In the genomic region with DNA sequence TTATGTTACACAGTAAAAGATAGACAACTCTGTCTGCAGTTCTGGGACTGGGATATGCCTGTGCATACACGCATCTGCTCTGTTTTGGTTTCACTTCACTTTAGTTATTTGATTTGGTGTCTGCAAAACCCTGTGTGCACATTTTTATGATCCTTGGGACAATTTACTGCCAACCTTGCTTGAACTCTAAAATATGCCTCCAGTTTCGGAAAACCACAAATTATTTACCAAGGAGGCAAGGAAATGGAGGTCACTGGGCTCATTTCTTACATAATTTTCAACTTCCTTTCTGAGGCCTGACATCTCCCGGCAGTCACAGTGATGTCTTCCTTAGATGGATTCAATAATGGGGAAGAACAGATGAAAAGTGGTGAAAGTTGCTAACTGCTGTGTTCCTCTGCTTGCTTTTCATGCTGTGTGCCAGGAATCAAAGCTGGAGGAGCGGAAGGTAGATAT, we compare ENCODE assay signal across 8 cellular contexts.
DNase-seq lines count a peak whose midpoint lies in the region; ATAC-seq and TF ChIP-seq lines count a peak whose summit lies in the region.

No MANE protein-coding gene starts in this region.

- CTCF ChIA-PET in activated CD8-positive, alpha-beta T cell treated with anti-CD3 and anti-CD28 coated beads, Interleukin-2, amount 10 ng/mL, durations not matched to agents 7 days and 5 days (lab: Charles Lee), result no interaction called here

- H3K9me3 Mint-ChIP-seq in stimulated activated effector memory CD8-positive, alpha-beta T cell treated with anti-CD3 and anti-CD28 coated beads, Interleukin-12 subunit alpha, Interleukin-12 subunit beta, amount 100 ng/mL, for 72 hours, result peaks cover 21% of the 10 kb centered on the region
- peaks cover 25% of the 10 kb centered on the region for H3K9me3 Mint-ChIP-seq in activated CD8-positive, alpha-beta T cell treated with anti-CD3 and anti-CD28 coated beads, Interleukin-2, amount 10 ng/mL, durations not matched to agents 7 days and 5 days (ENCODE audit: insufficient read depth)

- no peaks in the 10 kb centered on the region for H3K36me3 Mint-ChIP-seq in stimulated activated effector memory CD8-positive, alpha-beta T cell treated with anti-CD3 and anti-CD28 coated beads, Interleukin-12 subunit alpha, Interleukin-12 subunit beta, amount 100 ng/mL, for 72 hours
- H3K36me3 Mint-ChIP-seq in activated CD8-positive, alpha-beta T cell treated with anti-CD3 and anti-CD28 coated beads, Interleukin-2, amount 10 ng/mL, durations not matched to agents 7 days and 5 days (ENCODE audit: low read depth), result no peaks in the 10 kb centered on the region

- peak; percentile 30 for DNase-seq in Ammon's horn (ENCODE audit: low spot score)
- peak; percentile 24 for DNase-seq in KG1 (lab: John Stamatoyannopoulos, UW)
- DNase-seq in glomerular endothelial cell (ENCODE audit: extremely low read depth, low read depth, low spot score), result peak; percentile 20
- no peak for DNase-seq in effector CD8-positive, alpha-beta T cell (lab: John Stamatoyannopoulos, UW)
- DNase-seq in omental fat pad (ENCODE audit: low spot score), result no peak
- no peak for DNase-seq in stimulated activated effector memory CD8-positive, alpha-beta T cell treated with anti-CD3 and anti-CD28 coated beads, Interleukin-12 subunit alpha, Interleukin-12 subunit beta, amount 100 ng/mL, for 72 hours (ENCODE audit: low spot score in 2 of 2)
- DNase-seq in activated CD8-positive, alpha-beta T cell treated with anti-CD3 and anti-CD28 coated beads, Interleukin-2, amount 10 ng/mL, durations not matched to agents 7 days and 5 days, result no peak

- POLR2A ChIA-PET in activated CD8-positive, alpha-beta T cell treated with anti-CD3 and anti-CD28 coated beads, Interleukin-2, amount 10 ng/mL, durations not matched to agents 7 days and 5 days (lab: Charles Lee), result no interaction called here

- no peaks in the 10 kb centered on the region for H3K27me3 Mint-ChIP-seq in activated CD8-positive, alpha-beta T cell treated with anti-CD3 and anti-CD28 coated beads, Interleukin-2, amount 10 ng/mL, durations not matched to agents 7 days and 5 days (ENCODE audit: low read depth)

- no peak overlapping the region for H3K4me3 Mint-ChIP-seq in stimulated activated effector memory CD8-positive, alpha-beta T cell treated with anti-CD3 and anti-CD28 coated beads, Interleukin-12 subunit alpha, Interleukin-12 subunit beta, amount 100 ng/mL, for 72 hours
- H3K4me3 Mint-ChIP-seq in activated CD8-positive, alpha-beta T cell treated with anti-CD3 and anti-CD28 coated beads, Interleukin-2, amount 10 ng/mL, durations not matched to agents 7 days and 5 days, result no peak overlapping the region

- peak; percentile 84 for ATAC-seq in GM21515 (IDR thresholded peaks at IDR 0.05; ENCODE audit: unreplicated experiment)
- no peak for ATAC-seq in omental fat pad (ENCODE audit: low FRiP score)
- no peak for ATAC-seq in stimulated activated effector memory CD8-positive, alpha-beta T cell treated with anti-CD3 and anti-CD28 coated beads, Interleukin-12 subunit alpha, Interleukin-12 subunit beta, amount 100 ng/mL, for 72 hours
- no peak for ATAC-seq in activated CD8-positive, alpha-beta T cell treated with anti-CD3 and anti-CD28 coated beads, Interleukin-2, amount 10 ng/mL, durations not matched to agents 7 days and 5 days

- H3K27ac Mint-ChIP-seq in stimulated activated effector memory CD8-positive, alpha-beta T cell treated with anti-CD3 and anti-CD28 coated beads, Interleukin-12 subunit alpha, Interleukin-12 subunit beta, amount 100 ng/mL, for 72 hours, result no peak overlapping the region
- H3K27ac Mint-ChIP-seq in activated CD8-positive, alpha-beta T cell treated with anti-CD3 and anti-CD28 coated beads, Interleukin-2, amount 10 ng/mL, durations not matched to agents 7 days and 5 days, result no peak overlapping the region

- TF ChIP-seq CTCF in omental fat pad (IDR thresholded peaks at IDR 0.05), result no peak

- no peaks in the 10 kb centered on the region for H3K4me1 Mint-ChIP-seq in stimulated activated effector memory CD8-positive, alpha-beta T cell treated with anti-CD3 and anti-CD28 coated beads, Interleukin-12 subunit alpha, Interleukin-12 subunit beta, amount 100 ng/mL, for 72 hours
- no peaks in the 10 kb centered on the region for H3K4me1 Mint-ChIP-seq in activated CD8-positive, alpha-beta T cell treated with anti-CD3 and anti-CD28 coated beads, Interleukin-2, amount 10 ng/mL, durations not matched to agents 7 days and 5 days (ENCODE audit: low read depth)

Comparison
In these comparisons a context has a peak if more than half of its experiments do, and no peak if none do; other contexts are left out.
1. DNase-seq: peak in Ammon's horn (single experiment), KG1 (single experiment) and glomerular endothelial cell (single experiment); none in effector CD8-positive, alpha-beta T cell (single experiment), omental fat pad (single experiment), stimulated activated effector memory CD8-positive, alpha-beta T cell treated with anti-CD3 and anti-CD28 coated beads, Interleukin-12 subunit alpha, Interleukin-12 subunit beta, amount 100 ng/mL, for 72 hours (0 of 2) and activated CD8-positive, alpha-beta T cell treated with anti-CD3 and anti-CD28 coated beads, Interleukin-2, amount 10 ng/mL, durations not matched to agents 7 days and 5 days (single experiment).